9 cellular contexts compared by ENCODE assay signal in genomic region chr7:7595451-7595850, GRCh38. TPM values are rescaled to one million over a fixed set of nuclear protein-coding genes. Genes with fewer than 3 reads are reported as not detected.
DNase-seq lines count a peak whose midpoint lies in the region; ATAC-seq and TF ChIP-seq lines count a peak whose summit lies in the region.
"Had no signal": no experiment of that assay in that cellular context is flagged by ENCODE, and none has a peak within 500 bp of the region (broad histone marks: within the 10 kb centered on the region; RNA-seq: fewer than 3 reads in every experiment).

No MANE protein-coding gene starts in this region.

- H3K4me3 ChIP-seq in Karpas-422 (ENCODE audit: low read length) (no peak overlapping the region), adipocyte (ENCODE audit: low read length) (no peak overlapping the region), liver (ENCODE audit: low read depth in 1 of 3, low read length in 3 of 3) (no peak overlapping the region)

- H4K20me1 ChIP-seq in Karpas-422 (ENCODE audit: insufficient read depth, low read depth, low read length), result no peaks in the 10 kb centered on the region

- peaks cover 55% of the 10 kb centered on the region for H3K36me3 ChIP-seq in Karpas-422 (ENCODE audit: insufficient read depth, low read length)
- H3K36me3 ChIP-seq in adipocyte (ENCODE audit: control insufficient read depth, insufficient read depth, low read length, severe bottlenecking), result peaks cover 23% of the 10 kb centered on the region
- H3K36me3 ChIP-seq in liver (ENCODE audit: control insufficient read depth in 4 of 4, insufficient read depth in 3 of 4, low read depth in 1 of 4, low read length in 3 of 4), result peaks cover 0 to 17% (median 11%) of the 10 kb centered on the region in 4 donors

- H3K4me1 ChIP-seq in Karpas-422 (ENCODE audit: low read length), result no peaks in the 10 kb centered on the region
- H3K4me1 ChIP-seq in adipocyte (ENCODE audit: control insufficient read depth, insufficient read depth, low read length), result peaks cover 5% of the 10 kb centered on the region
- H3K4me1 ChIP-seq in liver (ENCODE audit: control insufficient read depth in 4 of 4, insufficient read depth in 4 of 4, low read length in 3 of 4), result no peaks in the 10 kb centered on the region

- no peak overlapping the region for H3K27ac ChIP-seq in C4-2B
- H3K27ac ChIP-seq in Karpas-422 (ENCODE audit: low read length), result no peak overlapping the region
- H3K27ac ChIP-seq in liver (ENCODE audit: low read depth in 1 of 2, low read length in 2 of 2), result no peak overlapping the region

- 86% methylated on average over 1 of the region's 1 CpG for WGBS in liver

- peaks cover 19% of the 10 kb centered on the region for H3K79me2 ChIP-seq in Karpas-422 (ENCODE audit: low read length)

- TF ChIP-seq RAD21 in liver (IDR thresholded peaks at IDR 0.05), result peak; percentile 67 to 75

- TF ChIP-seq CTCF in C4-2B (conservative IDR thresholded peaks at IDR 0.05) (peak; percentile 50), liver (IDR thresholded peaks at IDR 0.05; ENCODE audit: low read depth, low read length, missing input control) (peak; percentile 21)

- H2AFZ ChIP-seq in Karpas-422 (ENCODE audit: low read length), result no peak overlapping the region

- ATAC-seq in GM21360 (IDR thresholded peaks at IDR 0.05; ENCODE audit: unreplicated experiment), result no peak

- no peaks in the 10 kb centered on the region for H3K9me2 ChIP-seq in Karpas-422 (replicated peaks; ENCODE audit: insufficient read depth, low read length)

- H3K9ac ChIP-seq in Karpas-422 (ENCODE audit: low read length) (no peak overlapping the region), adipocyte (ENCODE audit: low read length) (no peak overlapping the region), liver (ENCODE audit: low read depth in 1 of 2, low read length in 2 of 2) (no peak overlapping the region)

- H3K9me3 ChIP-seq in Karpas-422 (ENCODE audit: low read length) (no peaks in the 10 kb centered on the region), adipocyte (ENCODE audit: control insufficient read depth, low read length) (no peaks in the 10 kb centered on the region), liver (ENCODE audit: control insufficient read depth in 4 of 4, low read length in 3 of 4) (no peaks in the 10 kb centered on the region)

- H3K4me2 ChIP-seq in Karpas-422 (ENCODE audit: low read depth, low read length, poor library complexity, severe bottlenecking), result no peak overlapping the region

- H3K27me3 ChIP-seq in Karpas-422 (ENCODE audit: low read length) (no peaks in the 10 kb centered on the region), adipocyte (replicated peaks; ENCODE audit: control insufficient read depth, insufficient read depth, low read length) (no peaks in the 10 kb centered on the region), liver (ENCODE audit: control insufficient read depth in 4 of 4, insufficient read depth in 4 of 4, low read length in 3 of 4) (no peaks in the 10 kb centered on the region)

- DNase-seq in Karpas-422 (peak; percentile 64), adipocyte (ENCODE audit: low read depth) (peak; percentile 73), NCI-H524 treated with DMSO at 0.1 percent for 48 hours (lab: John Stamatoyannopoulos, UW) (no peak), SK-N-DZ (ENCODE audit: low spot score) (no peak), iPS-NIHi7 (ENCODE audit: extremely low spot score) (no peak)
- DNase-seq: aorta had no signal

TF ChIP-seq in liver, 16 proteins besides CTCF, POLR2A, EP300 and RAD21:
- TF ChIP-seq SP1 (IDR thresholded peaks at IDR 0.05), result no peak

RNA-seq across cellular contexts. Expression of gene MIOS, which starts 28.8 kb away (rescaled TPM):
- 89.1 and 105 TPM in 2 replicates for total RNA-seq in Karpas-422 (2014; rRNA removed; shearing (Covaris generic); ENCODE audit: low replicate concordance)
- 10 to 100 TPM; 16.5 to 35.6 TPM for total RNA-seq in liver
- 1 to 10 TPM; 7.4 to 7.9 TPM for polyA plus RNA-seq in liver
- polyA plus RNA-seq in SK-N-DZ (2014; cell fraction: cytosol; rRNA removed), result 53.1 and 70.5 TPM in 2 replicates
- 71.0 and 83.2 TPM in 2 replicates for polyA plus RNA-seq in SK-N-DZ (2014; cell fraction: nucleus; rRNA removed)

RNA-seq across cellular contexts. Expression of gene UMAD1, which starts 45.1 kb away (rescaled TPM):
- 5.6 and 15.2 TPM in 2 replicates for total RNA-seq in Karpas-422 (2014; rRNA removed; shearing (Covaris generic); ENCODE audit: low replicate concordance)
- total RNA-seq in liver, result 10 to 100 TPM in 1 of 2 donors, 1 to 10 TPM in 1; 7.9 to 12.2 TPM
- 1 to 10 TPM; 5.9 to 7.9 TPM for polyA plus RNA-seq in liver
- polyA plus RNA-seq in SK-N-DZ (2014; cell fraction: cytosol; rRNA removed), result 30.3 and 35.6 TPM in 2 replicates
- polyA plus RNA-seq in SK-N-DZ (2014; cell fraction: nucleus; rRNA removed), result 7.3 and 14.8 TPM in 2 replicates

RNA-seq across cellular contexts. Expression of gene COL28A1, which starts 59.8 kb away (rescaled TPM):
- 0.69 TPM in 1 of 2 replicates, not detected in the other for total RNA-seq in Karpas-422 (2014; rRNA removed; shearing (Covaris generic); ENCODE audit: low replicate concordance)
- under 1 TPM; 0.05 to 0.50 TPM for total RNA-seq in liver
- polyA plus RNA-seq in liver, result under 1 TPM; 0.08 to 0.28 TPM
- polyA plus RNA-seq in SK-N-DZ (2014; cell fraction: cytosol; rRNA removed), result 0.07 and 0.21 TPM in 2 replicates
- polyA plus RNA-seq in SK-N-DZ (2014; cell fraction: nucleus; rRNA removed), result 0.33 and 0.35 TPM in 2 replicates

Comparison
In these comparisons a context has a peak if more than half of its experiments do, and no peak if none do; other contexts are left out.
1. DNase-seq: peak in Karpas-422 (single experiment) and adipocyte (single experiment); none in NCI-H524 treated with DMSO at 0.1 percent for 48 hours (single experiment), SK-N-DZ (single experiment) and iPS-NIHi7 (single experiment).